Comparison of ENCODE assay signal across 24 cellular contexts in the genomic region with DNA sequence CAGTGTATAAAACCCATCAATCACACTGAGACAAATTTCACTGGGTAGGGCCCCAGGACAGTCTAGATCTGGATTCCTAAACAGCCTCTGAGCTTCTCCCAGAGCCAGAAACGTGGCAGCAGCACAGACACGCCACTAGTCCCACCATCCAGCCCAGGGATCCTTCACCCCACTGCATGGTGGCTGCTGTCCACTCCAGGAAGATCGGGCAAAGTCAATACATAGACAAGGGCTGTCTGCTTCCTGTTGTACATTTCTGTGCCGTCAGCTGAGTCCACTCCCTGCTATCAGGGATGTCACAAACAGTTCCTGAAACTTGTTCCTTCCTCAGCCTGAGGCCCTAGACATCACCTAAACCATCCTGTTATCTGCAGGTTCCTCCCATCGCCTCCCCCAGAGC.
"Had no signal": no experiment of that assay in that cellular context is flagged by ENCODE, and none has a peak within 500 bp of the region (broad histone marks: within the 10 kb centered on the region; RNA-seq: fewer than 3 reads in every experiment).

No MANE protein-coding gene starts in this region.

- H3K27me3 Mint-ChIP-seq: memory B cell, progenitor cell of endocrine pancreas had no signal

- H3K27ac ChIP-seq: dorsolateral prefrontal cortex, gastrocnemius medialis, hepatocyte, neutrophil, parathyroid adenoma, sigmoid colon, testis, tibial artery had no signal

- H3K27ac Mint-ChIP-seq: memory B cell; mesothelial cell of epicardium; naive thymus-derived CD4-positive, alpha-beta T cell; progenitor cell of endocrine pancreas; stimulated activated effector memory CD8-positive, alpha-beta T cell treated with anti-CD3 and anti-CD28 coated beads, Interleukin-12 subunit alpha, Interleukin-12 subunit beta, amount 100 ng/mL, for 72 hours; type B pancreatic cell had no signal

- ATAC-seq: gastrocnemius medialis; left lobe of liver; naive thymus-derived CD4-positive, alpha-beta T cell; stimulated activated effector memory CD8-positive, alpha-beta T cell treated with anti-CD3 and anti-CD28 coated beads, Interleukin-12 subunit alpha, Interleukin-12 subunit beta, amount 100 ng/mL, for 72 hours had no signal

- H3K4me1 ChIP-seq: parathyroid adenoma, testis, tibial artery had no signal

- H3K9me3 Mint-ChIP-seq: mesothelial cell of epicardium, type B pancreatic cell had no signal

- H3K4me3 Mint-ChIP-seq: memory B cell; mesothelial cell of epicardium; naive thymus-derived CD4-positive, alpha-beta T cell; stimulated activated effector memory CD8-positive, alpha-beta T cell treated with anti-CD3 and anti-CD28 coated beads, Interleukin-12 subunit alpha, Interleukin-12 subunit beta, amount 100 ng/mL, for 72 hours; type B pancreatic cell had no signal

- DNase-seq: cerebellar nuclear complex; dorsolateral prefrontal cortex; effector CD4-positive, alpha-beta T cell; foreskin fibroblast; gastrocnemius medialis; kidney; naive thymus-derived CD4-positive, alpha-beta T cell; sigmoid colon; stimulated activated CD4-positive, alpha-beta T cell treated with anti-CD3 and anti-CD28 coated beads, Interleukin-2, amount 100 ng/mL, for 24 hours; stimulated activated CD4-positive, alpha-beta T cell treated with anti-CD3 and anti-CD28 coated beads, Interleukin-4, amount 100 ng/mL, for 24 hours; stimulated activated naive CD4-positive, alpha-beta T cell treated with Interleukin-2 at 50 U/mL for 16 hours; substantia nigra; testis; tibial artery had no signal

- H3K4me3 ChIP-seq: dorsolateral prefrontal cortex, gastrocnemius medialis, hepatocyte, lung, sigmoid colon, testis, tibial artery had no signal

- H3K4me1 Mint-ChIP-seq: memory B cell; stimulated activated effector memory CD8-positive, alpha-beta T cell treated with anti-CD3 and anti-CD28 coated beads, Interleukin-12 subunit alpha, Interleukin-12 subunit beta, amount 100 ng/mL, for 72 hours had no signal

- H3K36me3 Mint-ChIP-seq: memory B cell; naive thymus-derived CD4-positive, alpha-beta T cell; stimulated activated effector memory CD8-positive, alpha-beta T cell treated with anti-CD3 and anti-CD28 coated beads, Interleukin-12 subunit alpha, Interleukin-12 subunit beta, amount 100 ng/mL, for 72 hours had no signal

- H3K36me3 ChIP-seq: gastrocnemius medialis, neutrophil, sigmoid colon, tibial artery had no signal

- H3K27me3 ChIP-seq: gastrocnemius medialis, hepatocyte, neutrophil, sigmoid colon, testis, tibial artery had no signal

- H3K9me3 ChIP-seq: gastrocnemius medialis, neutrophil, sigmoid colon, testis, tibial artery had no signal
